In genomic region chr1:40939320-40940059, GRCh38 we compare ENCODE assay signal across 1 cellular context.
A peak's percentile ranks its signal among the peaks of the same experiment; 100 is the strongest.
TF ChIP-seq lines count a peak whose summit lies in the region.

No MANE protein-coding gene starts in this region.

TF ChIP-seq in HepG2, 621 proteins besides CTCF, POLR2A, EP300 and RAD21 (continued from another document and continues in another):
- 0 out of 2 replicates have a peak, but pooled peaks have one; percentile 34 for TF ChIP-seq ZBTB43 (CRISPR knock-in tag; conservative IDR thresholded peaks at IDR 0.05)
- TF ChIP-seq ZBTB7B (CRISPR knock-in tag; IDR thresholded peaks at IDR 0.05) = peak; percentile 35; the same call in 1 of the 2 replicates
- TF ChIP-seq FOXJ3 (CRISPR knock-in tag; IDR thresholded peaks at IDR 0.05; ENCODE audit: borderline replicate concordance) = peak; percentile 88; the same call in 1 of the 2 replicates
- peak; percentile 97 for TF ChIP-seq NCOR1 (IDR thresholded peaks at IDR 0.05; ENCODE audit: borderline replicate concordance, low read length)
- TF ChIP-seq ZFP62 (CRISPR knock-in tag; IDR thresholded peaks at IDR 0.05) = no peak
- 0 out of 2 replicates have a peak, but pooled peaks have one; percentile 25 for TF ChIP-seq ZNF7 (CRISPR knock-in tag; IDR thresholded peaks at IDR 0.05)
- TF ChIP-seq ZNF337 (CRISPR knock-in tag; IDR thresholded peaks at IDR 0.05; ENCODE audit: borderline replicate concordance, low read depth) = no peak
- TF ChIP-seq ERF (CRISPR knock-in tag; IDR thresholded peaks at IDR 0.05) = peak; percentile 80; the same call in 1 of the 2 replicates
- no peak; the same call in 1 of the 2 replicates for TF ChIP-seq BRF2 (CRISPR knock-in tag; IDR thresholded peaks at IDR 0.05)
- TF ChIP-seq ZNF841 (CRISPR knock-in tag; IDR thresholded peaks at IDR 0.05; ENCODE audit: borderline replicate concordance) = no peak
- peak; percentile 86 for TF ChIP-seq ISL2 (CRISPR knock-in tag; IDR thresholded peaks at IDR 0.05)
- TF ChIP-seq ZNF646 (CRISPR knock-in tag; IDR thresholded peaks at IDR 0.05) = no peak
- TF ChIP-seq SMC3 (IDR thresholded peaks at IDR 0.05; ENCODE audit: low read length) = peak; percentile 44; the same call in 1 of the 2 replicates
- peak; percentile 72 for TF ChIP-seq PPARG (CRISPR knock-in tag; conservative IDR thresholded peaks at IDR 0.05)
- TF ChIP-seq ZNF780A (CRISPR knock-in tag; IDR thresholded peaks at IDR 0.05) = no peak
- no peak for TF ChIP-seq SETDB1 (CRISPR knock-in tag; IDR thresholded peaks at IDR 0.05; ENCODE audit: borderline replicate concordance)
- peak; percentile 58 for TF ChIP-seq CBX1 (IDR thresholded peaks at IDR 0.05; ENCODE audit: low read depth)
- no peak for TF ChIP-seq TP53 (CRISPR knock-in tag; conservative IDR thresholded peaks at IDR 0.05)
- TF ChIP-seq ZKSCAN8 (CRISPR knock-in tag; IDR thresholded peaks at IDR 0.05; ENCODE audit: borderline replicate concordance) = peak; percentile 89; the same call in 1 of the 2 replicates
- no peak for TF ChIP-seq MAFK (conservative IDR thresholded peaks at IDR 0.05 in 1 of 2, IDR thresholded peaks at IDR 0.05 in 1 of 2; ENCODE audit: low read length in 2 of 2)
- no peak for TF ChIP-seq AGO2 (optimal IDR thresholded peaks at IDR 0.05; ENCODE audit: low read depth, low read length)
- peak; percentile 78; the same call in 1 of the 2 replicates for TF ChIP-seq ZNF414 (CRISPR knock-in tag; IDR thresholded peaks at IDR 0.05)
- TF ChIP-seq SIN3B (IDR thresholded peaks at IDR 0.05; ENCODE audit: low read length) = no peak
- TF ChIP-seq ZNF747 (CRISPR knock-in tag; IDR thresholded peaks at IDR 0.05; ENCODE audit: borderline replicate concordance) = peak; percentile 32; the same call in 1 of the 2 replicates
- peak; percentile 45 for TF ChIP-seq POLR2G (IDR thresholded peaks at IDR 0.05; ENCODE audit: low read depth, low read length)
- peak; percentile 93 for TF ChIP-seq ARID3A (IDR thresholded peaks at IDR 0.05; ENCODE audit: low read depth, low read length)
- TF ChIP-seq ARNT2 (CRISPR knock-in tag; IDR thresholded peaks at IDR 0.05; ENCODE audit: low read depth) = no peak
- no peak; the same call in 1 of the 2 replicates for TF ChIP-seq ZNF280B (CRISPR knock-in tag; IDR thresholded peaks at IDR 0.05; ENCODE audit: borderline replicate concordance)
- TF ChIP-seq ZNF883 (CRISPR knock-in tag; IDR thresholded peaks at IDR 0.05; ENCODE audit: not compliant biosample characterization) = no peak
- no peak for TF ChIP-seq CC2D1A (CRISPR knock-in tag; IDR thresholded peaks at IDR 0.05)
- peak; percentile 13; the same call in 1 of the 2 replicates for TF ChIP-seq ELF1 (CRISPR knock-in tag; IDR thresholded peaks at IDR 0.05)
- no peak for TF ChIP-seq ZNF619 (CRISPR knock-in tag; IDR thresholded peaks at IDR 0.05)
- TF ChIP-seq FOXA1 (IDR thresholded peaks at IDR 0.05) = no peak
- peak; percentile 72 for TF ChIP-seq FOXA1 (CRISPR knock-in tag; IDR thresholded peaks at IDR 0.05)
- peak; percentile 39; the same call in 1 of the 2 replicates for TF ChIP-seq YEATS4 (CRISPR knock-in tag; IDR thresholded peaks at IDR 0.05; ENCODE audit: borderline replicate concordance)
- TF ChIP-seq ZNF749 (CRISPR knock-in tag; IDR thresholded peaks at IDR 0.05; ENCODE audit: borderline replicate concordance) = no peak
- TF ChIP-seq SKIL (CRISPR knock-in tag; IDR thresholded peaks at IDR 0.05; ENCODE audit: borderline replicate concordance) = no peak
- TF ChIP-seq MIER2 (CRISPR knock-in tag; IDR thresholded peaks at IDR 0.05) = peak; percentile 65; the same call in 1 of the 2 replicates
- no peak for TF ChIP-seq MATR3 (CRISPR knock-in tag; IDR thresholded peaks at IDR 0.05)
- TF ChIP-seq ZNF597 (CRISPR knock-in tag; IDR thresholded peaks at IDR 0.05) = no peak
- no peak for TF ChIP-seq POLR2AphosphoS2 (IDR thresholded peaks at IDR 0.05; ENCODE audit: low read depth, low read length)
- peak; percentile 56; the same call in 1 of the 2 replicates for TF ChIP-seq ZNF205 (CRISPR knock-in tag; IDR thresholded peaks at IDR 0.05)
- peak; percentile 90 for TF ChIP-seq RCOR2 (CRISPR knock-in tag; IDR thresholded peaks at IDR 0.05)
